Comparison of ENCODE assay signal across 19 cellular contexts in the genomic region with DNA sequence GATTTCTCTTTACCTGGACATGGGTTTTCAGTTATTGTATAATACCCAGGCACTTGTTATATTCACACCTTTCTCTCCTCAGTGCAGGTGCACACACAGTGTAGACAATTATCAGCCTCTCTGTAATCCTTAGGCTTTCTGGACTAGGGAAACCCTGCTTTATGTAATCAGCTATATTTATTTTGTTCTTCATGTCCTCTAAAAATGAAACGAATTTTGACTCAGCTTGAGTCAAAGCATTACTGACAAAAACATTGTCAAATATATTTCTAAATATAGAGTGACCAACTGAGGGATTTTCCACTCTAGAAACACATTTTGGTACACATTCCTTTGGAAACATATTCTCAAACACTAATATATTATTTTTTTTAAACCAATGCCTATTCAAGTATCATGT.
"Had no signal": no experiment of that assay in that cellular context is flagged by ENCODE, and none has a peak within 500 bp of the region (broad histone marks: within the 10 kb centered on the region; RNA-seq: fewer than 3 reads in every experiment).

No MANE protein-coding gene starts in this region.

- H3K27ac Mint-ChIP-seq: nephron progenitor cell; progenitor cell of endocrine pancreas; stimulated activated naive CD8-positive, alpha-beta T cell treated with anti-CD3 and anti-CD28 coated beads, Interleukin-15, Interleukin-2, amounts not matched to agents 100 ng/mL and 50 ng/mL, for 24 hours had no signal

- H3K27me3 Mint-ChIP-seq: progenitor cell of endocrine pancreas; stimulated activated naive CD8-positive, alpha-beta T cell treated with anti-CD3 and anti-CD28 coated beads, Interleukin-15, Interleukin-2, amounts not matched to agents 100 ng/mL and 50 ng/mL, for 24 hours had no signal

- H3K4me1 Mint-ChIP-seq: nephron progenitor cell had no signal

- H3K9me3 Mint-ChIP-seq: nephron progenitor cell; stimulated activated naive CD8-positive, alpha-beta T cell treated with anti-CD3 and anti-CD28 coated beads, Interleukin-15, Interleukin-2, amounts not matched to agents 100 ng/mL and 50 ng/mL, for 24 hours had no signal

- ATAC-seq: activated CD4-positive, CD25-positive, alpha-beta regulatory T cell treated with anti-CD3 and anti-CD28 coated beads, Interleukin-2, amount 50 U/mL, for 24 hours; gastrocnemius medialis; heart left ventricle; left colon; lower lobe of right lung had no signal

- H3K4me3 Mint-ChIP-seq: nephron progenitor cell; stimulated activated naive CD8-positive, alpha-beta T cell treated with anti-CD3 and anti-CD28 coated beads, Interleukin-15, Interleukin-2, amounts not matched to agents 100 ng/mL and 50 ng/mL, for 24 hours had no signal

- DNase-seq: activated naive CD4-positive, alpha-beta T cell treated with Interleukin-2 at 50 U/mL for 16 hours; activated T-cell treated with anti-CD3 and anti-CD28 coated beads for 4 hours; anterior cingulate cortex; cerebellar nuclear complex; dermis blood vessel endothelial cell; gastrocnemius medialis; heart left ventricle; left colon; lower lobe of right lung; nephron progenitor cell; occipital lobe; stimulated activated CD4-positive, alpha-beta T cell treated with anti-CD3 and anti-CD28 coated beads, Interleukin-15, amount 100 ng/mL, for 24 hours; stimulated activated CD4-positive, alpha-beta T cell treated with anti-CD3 and anti-CD28 coated beads, Interleukin-4, amount 100 ng/mL, for 4 hours; stimulated activated CD8-positive, alpha-beta memory T cell treated with anti-CD3 and anti-CD28 coated beads, Interleukin-4, amount 100 ng/mL, for 48 hours; T1000; testis had no signal
